Comparison of ENCODE assay signal across 7 cellular contexts in genomic region chr17:77451271-77451893, GRCh38.
DNase-seq lines count a peak whose midpoint lies in the region; ATAC-seq and TF ChIP-seq lines count a peak whose summit lies in the region.

No MANE protein-coding gene starts in this region.

- peak; percentile 81 for TF ChIP-seq POLR2A in GM18505 (IDR thresholded peaks at IDR 0.05; ENCODE audit: borderline replicate concordance, extremely low read depth, insufficient read depth, insufficient read length)
- no peak for TF ChIP-seq POLR2A in right lobe of liver (IDR thresholded peaks at IDR 0.05)

- no peaks in the 10 kb centered on the region for H3K27me3 ChIP-seq in duodenal mucosa (ENCODE audit: control insufficient read depth in 1 of 2, insufficient read depth in 2 of 2, low read length in 2 of 2)
- H3K27me3 ChIP-seq in right lobe of liver = no peaks in the 10 kb centered on the region

- H3K27ac ChIP-seq in duodenal mucosa (ENCODE audit: low read depth, low read length) (peak overlapping the region; percentile 78), right lobe of liver (peak overlapping the region; percentile 33 to 90 (median 46))

- no peaks in the 10 kb centered on the region for H3K9me3 ChIP-seq in duodenal mucosa (ENCODE audit: control insufficient read depth in 1 of 2, low read length in 2 of 2)
- H3K9me3 ChIP-seq in right lobe of liver = no peaks in the 10 kb centered on the region

- WGBS in right lobe of liver (ENCODE audit: insufficient coverage, low coverage, low lambda C conversion rate, missing lambda C conversion rate) = 3% methylated on average over 20 of the region's 42 CpGs

- H3K4me3 Mint-ChIP-seq in stimulated activated effector memory CD8-positive, alpha-beta T cell treated with anti-CD3 and anti-CD28 coated beads, Interleukin-12 subunit alpha, Interleukin-12 subunit beta, amount 100 ng/mL, for 72 hours = peak overlapping the region; percentile 86

- peak; percentile 76 for DNase-seq in NCI-H1092 (lab: John Stamatoyannopoulos, UW)
- peak; percentile 57 to 60 for DNase-seq in activated CD4-positive, alpha-beta T cell treated with anti-CD3 and anti-CD28 coated beads for 4 hours
- DNase-seq in right lobe of liver = peak in 2 of 3 donors; percentile 73 to 78
- DNase-seq in stimulated activated effector memory CD8-positive, alpha-beta T cell treated with anti-CD3 and anti-CD28 coated beads, Interleukin-12 subunit alpha, Interleukin-12 subunit beta, amount 100 ng/mL, for 72 hours (ENCODE audit: low spot score in 2 of 2) = peak; percentile 58 to 82

- peaks cover 97% of the 10 kb centered on the region for H3K36me3 Mint-ChIP-seq in stimulated activated effector memory CD8-positive, alpha-beta T cell treated with anti-CD3 and anti-CD28 coated beads, Interleukin-12 subunit alpha, Interleukin-12 subunit beta, amount 100 ng/mL, for 72 hours

- no peak for TF ChIP-seq CTCF in right lobe of liver (IDR thresholded peaks at IDR 0.05)

- H3K27ac Mint-ChIP-seq in stimulated activated effector memory CD8-positive, alpha-beta T cell treated with anti-CD3 and anti-CD28 coated beads, Interleukin-12 subunit alpha, Interleukin-12 subunit beta, amount 100 ng/mL, for 72 hours = peak overlapping the region; percentile 98

- peaks cover 65% of the 10 kb centered on the region for H3K4me1 Mint-ChIP-seq in stimulated activated effector memory CD8-positive, alpha-beta T cell treated with anti-CD3 and anti-CD28 coated beads, Interleukin-12 subunit alpha, Interleukin-12 subunit beta, amount 100 ng/mL, for 72 hours

- H3K36me3 ChIP-seq in duodenal mucosa (ENCODE audit: control insufficient read depth in 1 of 2, insufficient read depth in 2 of 2, low read length in 2 of 2) = peaks cover 0 to 6% of the 10 kb centered on the region in 2 donors
- H3K36me3 ChIP-seq in right lobe of liver = no peaks in the 10 kb centered on the region

- ATAC-seq in GM18505 (IDR thresholded peaks at IDR 0.05; ENCODE audit: unreplicated experiment) = no peak
- peak; percentile 33 to 46 (median 44) for ATAC-seq in right lobe of liver
- peak; percentile 60 for ATAC-seq in stimulated activated effector memory CD8-positive, alpha-beta T cell treated with anti-CD3 and anti-CD28 coated beads, Interleukin-12 subunit alpha, Interleukin-12 subunit beta, amount 100 ng/mL, for 72 hours
- no peak for ATAC-seq in GM21576 (IDR thresholded peaks at IDR 0.05; ENCODE audit: unreplicated experiment)

- H3K4me3 ChIP-seq in duodenal mucosa (ENCODE audit: low read depth in 1 of 2, low read length in 2 of 2) (peak overlapping the region; percentile 81 to 84), right lobe of liver (peak overlapping the region; percentile 48 to 59 (median 54))

- peak overlapping the region; percentile 79 to 91 for H3K9ac ChIP-seq in duodenal mucosa (ENCODE audit: low read depth in 1 of 2, low read length in 2 of 2)

- intact Hi-C loops in right lobe of liver (cut with DNase I) = no loop called here

- H3K9me3 Mint-ChIP-seq in stimulated activated effector memory CD8-positive, alpha-beta T cell treated with anti-CD3 and anti-CD28 coated beads, Interleukin-12 subunit alpha, Interleukin-12 subunit beta, amount 100 ng/mL, for 72 hours = no peaks in the 10 kb centered on the region

- H3K4me1 ChIP-seq in duodenal mucosa (ENCODE audit: control insufficient read depth in 1 of 2, insufficient read depth in 2 of 2, low read length in 2 of 2) = peaks cover 73 to 85% of the 10 kb centered on the region in 2 donors
- peaks cover 0 to 70% (median 34%) of the 10 kb centered on the region in 4 donors for H3K4me1 ChIP-seq in right lobe of liver

Comparison
In these comparisons a context has a peak if more than half of its experiments do, and no peak if none do; other contexts are left out.
1. ATAC-seq: peak in right lobe of liver (4 of 4) and stimulated activated effector memory CD8-positive, alpha-beta T cell treated with anti-CD3 and anti-CD28 coated beads, Interleukin-12 subunit alpha, Interleukin-12 subunit beta, amount 100 ng/mL, for 72 hours (single experiment); none in GM18505 (single experiment) and GM21576 (single experiment).
2. Peak in every context shown above with its lines, with median percentiles within 50 percentile points of each other: DNase-seq.